Comparison of ENCODE assay signal across 7 cellular contexts in genomic region chr18:77065221-77065981, GRCh38.
A peak's percentile ranks its signal among the peaks of the same experiment; 100 is the strongest.
DNase-seq lines count a peak whose midpoint lies in the region; ATAC-seq lines count a peak whose summit lies in the region.

No MANE protein-coding gene starts in this region.

- H3K4me1 ChIP-seq in muscle layer of duodenum (ENCODE audit: control insufficient read depth in 1 of 2, insufficient read depth in 2 of 2, low read length in 2 of 2) = peaks cover 19 to 48% of the 10 kb centered on the region in 2 donors

- DNase-seq in SW 1271 (lab: John Stamatoyannopoulos, UW) (peak; percentile 77 to 94), DMS 273 treated with DMSO at 0.1 percent for 48 hours (lab: John Stamatoyannopoulos, UW) (no peak)
- peak; percentile 56 for DNase-seq in central memory CD4-positive, alpha-beta T cell

- no peaks in the 10 kb centered on the region for H3K9me3 ChIP-seq in muscle layer of duodenum (ENCODE audit: control insufficient read depth in 1 of 2, low read length in 2 of 2)

- no peaks in the 10 kb centered on the region for H3K27me3 ChIP-seq in muscle layer of duodenum (ENCODE audit: low read depth, low read length)

- peak; percentile 25 for ATAC-seq in GM18873 (IDR thresholded peaks at IDR 0.05; ENCODE audit: low FRiP score, unreplicated experiment)
- peak; percentile 28 for ATAC-seq in HG03354 (IDR thresholded peaks at IDR 0.05; ENCODE audit: poor library complexity, severe bottlenecking, unreplicated experiment)
- no peak for ATAC-seq in HG02798 (IDR thresholded peaks at IDR 0.05; ENCODE audit: poor library complexity, unreplicated experiment)

- H3K27ac ChIP-seq in muscle layer of duodenum (ENCODE audit: low read length) = peak overlapping the region; percentile 33

- H3K36me3 ChIP-seq in muscle layer of duodenum (ENCODE audit: control insufficient read depth in 1 of 2, insufficient read depth in 2 of 2, low read length in 2 of 2) = peaks cover 4 to 8% of the 10 kb centered on the region in 2 donors

- H3K4me3 ChIP-seq in muscle layer of duodenum (ENCODE audit: low read depth in 1 of 2, low read length in 2 of 2) = no peak overlapping the region
